ENCODE assay signal across 21 cellular contexts in the genomic region with DNA sequence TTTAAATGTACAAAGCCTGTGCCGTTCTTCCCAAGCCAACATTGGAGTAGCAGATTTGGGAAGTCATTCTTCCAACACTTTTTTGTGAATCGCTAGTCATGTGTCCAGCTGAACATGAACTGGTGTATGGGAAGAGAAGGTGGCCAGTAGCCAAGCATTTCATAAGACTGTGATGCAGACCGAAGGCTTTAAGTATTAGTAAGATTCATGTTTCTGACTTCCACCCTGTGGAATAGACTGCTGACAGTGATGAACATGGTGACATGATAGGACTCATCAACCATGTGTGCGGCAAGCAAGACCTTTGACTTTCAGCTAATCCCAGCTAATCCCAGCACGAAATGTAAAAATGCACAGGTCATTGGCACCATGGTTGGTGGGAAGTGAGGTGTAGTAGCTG. TPM values are rescaled to one million over a fixed set of nuclear protein-coding genes. Genes with fewer than 3 reads are reported as not detected.
A peak's percentile ranks its signal among the peaks of the same experiment; 100 is the strongest.
DNase-seq lines count a peak whose midpoint lies in the region; ATAC-seq, FAIRE-seq and TF ChIP-seq lines count a peak whose summit lies in the region.
"Had no signal": no experiment of that assay in that cellular context is flagged by ENCODE, and none has a peak within 500 bp of the region (broad histone marks: within the 10 kb centered on the region; RNA-seq: fewer than 3 reads in every experiment).

No MANE protein-coding gene starts in this region.

- H3K4me1 ChIP-seq in heart left ventricle = no peaks in the 10 kb centered on the region
- H3K4me1 ChIP-seq in left ventricle myocardium inferior = peaks cover 8% of the 10 kb centered on the region
- no peaks in the 10 kb centered on the region for H3K4me1 ChIP-seq in uterus
- H3K4me1 ChIP-seq: esophagus muscularis mucosa, SJCRH30 had no signal

- TF ChIP-seq POLR2A in heart left ventricle (IDR thresholded peaks at IDR 0.05) = no peak
- TF ChIP-seq POLR2A in uterus (IDR thresholded peaks at IDR 0.05) = no peak

- H3K27me3 ChIP-seq in heart left ventricle (no peaks in the 10 kb centered on the region), left ventricle myocardium inferior (ENCODE audit: low read depth) (no peaks in the 10 kb centered on the region), bronchial epithelial cell (ENCODE audit: control insufficient read depth, insufficient read depth, low read length) (no peaks in the 10 kb centered on the region), uterus (no peaks in the 10 kb centered on the region)
- H3K27me3 ChIP-seq: cardiac muscle cell, esophagus muscularis mucosa, SJCRH30, transverse colon had no signal

- no peak for FAIRE-seq in bronchial epithelial cell (lab: Jason Lieb, UNC)
- FAIRE-seq: GM18507 had no signal

- no peaks in the 10 kb centered on the region for H3K36me3 ChIP-seq in heart left ventricle
- H3K36me3 ChIP-seq in left ventricle myocardium inferior = no peaks in the 10 kb centered on the region
- no peaks in the 10 kb centered on the region for H3K36me3 ChIP-seq in bronchial epithelial cell (ENCODE audit: control insufficient read depth, insufficient read depth, low read length)
- no peaks in the 10 kb centered on the region for H3K36me3 ChIP-seq in uterus
- H3K36me3 ChIP-seq: cardiac muscle cell, esophagus muscularis mucosa, SJCRH30, transverse colon had no signal

- in situ Hi-C loops in GM13977 (cut with MboI; ENCODE audit: low pct_unique_long_range_greater_than_20kb, low sequenced_read_pairs, unreplicated experiment) = no loop called here

- DNase-seq in heart left ventricle = no peak
- DNase-seq in left ventricle myocardium inferior = no peak
- DNase-seq in bronchial epithelial cell (ENCODE audit: low read depth) = peak; percentile 75
- DNase-seq in left ventricle myocardium superior = no peak
- DNase-seq in uterus = peak; percentile 34 to 53
- no peak for DNase-seq in NOMO-1 (lab: John Stamatoyannopoulos, UW; ENCODE audit: unreplicated experiment in 2 of 2)
- DNase-seq in activated T-cell treated with anti-CD3 and anti-CD28 coated beads for 4 hours = no peak
- DNase-seq in GM13977 (ENCODE audit: low spot score) = no peak
- DNase-seq: DMS79 treated with DMSO at 0.1 percent for 48 hours; hippocampal formation; NCI-H1048; NCI-H2081; NCI-H524 treated with DMSO at 0.1 percent for 48 hours; SJCRH30; stimulated activated naive CD8-positive, alpha-beta T cell treated with anti-CD3 and anti-CD28 coated beads, Interleukin-15, Interleukin-2, amounts not matched to agents 100 U/mL and 50 U/mL, for 24 hours; T-helper 17 cell; transverse colon had no signal

- H3K9me3 ChIP-seq in heart left ventricle (peaks cover 0 to 2% (median 0%) of the 10 kb centered on the region in 12 donors), left ventricle myocardium inferior (replicated peaks) (no peaks in the 10 kb centered on the region), uterus (no peaks in the 10 kb centered on the region)
- H3K9me3 ChIP-seq: esophagus muscularis mucosa, SJCRH30, transverse colon had no signal

- H3K4me3 ChIP-seq in heart left ventricle = no peak overlapping the region
- no peak overlapping the region for H3K4me3 ChIP-seq in left ventricle myocardium inferior
- no peak overlapping the region for H3K4me3 ChIP-seq in bronchial epithelial cell (ENCODE audit: low read depth, low read length)
- H3K4me3 ChIP-seq in uterus = no peak overlapping the region
- H3K4me3 ChIP-seq: cardiac muscle cell, esophagus muscularis mucosa, SJCRH30, transverse colon had no signal

- ATAC-seq in heart left ventricle (peak; percentile 37 to 63 (median 50)), left ventricle myocardium superior (peak; percentile 69)
- ATAC-seq: stimulated activated naive CD8-positive, alpha-beta T cell treated with anti-CD3 and anti-CD28 coated beads, Interleukin-15, Interleukin-2, amounts not matched to agents 100 U/mL and 50 U/mL, for 24 hours; T-helper 17 cell; WTC11 had no signal

- intact Hi-C loops in heart left ventricle (cut with DNase I) (no loop called here), left ventricle myocardium inferior (cut with micrococcal nuclease) (no loop called here), left ventricle myocardium superior (cut with micrococcal nuclease) (no loop called here), uterus (cut with DNase I; ENCODE audit: low total_unique reads) (no loop called here)

- 72 to 89% (median 80%) methylated on average over 5 of the region's 5 CpGs for WGBS in heart left ventricle, 4 donors

- TF ChIP-seq CTCF in heart left ventricle (IDR thresholded peaks at IDR 0.05) (no peak), left ventricle myocardium inferior (IDR thresholded peaks at IDR 0.05; ENCODE audit: borderline replicate concordance) (no peak), bronchial epithelial cell (IDR thresholded peaks at IDR 0.05; ENCODE audit: insufficient read depth, low read length, severe bottlenecking) (no peak), uterus (IDR thresholded peaks at IDR 0.05) (no peak), GM13977 (IDR thresholded peaks at IDR 0.05; ENCODE audit: extremely low read depth, insufficient read depth, missing control alignments) (no peak)

- H3K27ac ChIP-seq in heart left ventricle (no peak overlapping the region), left ventricle myocardium inferior (replicated peaks) (no peak overlapping the region), uterus (no peak overlapping the region)
- H3K27ac ChIP-seq: cardiac muscle cell, esophagus muscularis mucosa, SJCRH30, transverse colon had no signal

RNA-seq across cellular contexts. Expression of gene THSD4, which starts 48.3 kb away (rescaled TPM):
- 100 to 1,000 TPM in 5 of 9 donors, 10 to 100 TPM in 4; 57.4 to 206 (median 104) TPM for total RNA-seq in heart left ventricle
- 10 to 100 TPM; 32.6 to 42.4 TPM for polyA plus RNA-seq in heart left ventricle
- total RNA-seq in left ventricle myocardium inferior = 95.8 TPM
- total RNA-seq in bronchial epithelial cell = 11.5 and 14.5 TPM in 2 replicates
- 80.7 TPM for total RNA-seq in left ventricle myocardium superior
- total RNA-seq in uterus = 100 to 1,000 TPM in 1 of 4 donors, 10 to 100 TPM in 2, 1 to 10 TPM in 1; 7.1 to 144 (median 35.4) TPM
- total RNA-seq: T-helper 17 cell had no signal

Comparison
In these comparisons a context has a peak if more than half of its experiments do, and no peak if none do; other contexts are left out.
1. DNase-seq: peak in bronchial epithelial cell (single experiment) and uterus (2 of 2); none in heart left ventricle (0 of 5), left ventricle myocardium inferior (single experiment), left ventricle myocardium superior (single experiment), NOMO-1 (0 of 2), activated T-cell treated with anti-CD3 and anti-CD28 coated beads for 4 hours (single experiment) and GM13977 (single experiment).